14 cellular contexts compared by ENCODE assay signal in genomic region chr15:63583027-63583426, GRCh38. TPM values are rescaled to one million over a fixed set of nuclear protein-coding genes. Genes with fewer than 3 reads are reported as not detected.
DNase-seq lines count a peak whose midpoint lies in the region; ATAC-seq, FAIRE-seq and TF ChIP-seq lines count a peak whose summit lies in the region.
"Had no signal": no experiment of that assay in that cellular context is flagged by ENCODE, and none has a peak within 500 bp of the region (broad histone marks: within the 10 kb centered on the region; RNA-seq: fewer than 3 reads in every experiment).

No MANE protein-coding gene starts in this region.

- POLR2A ChIA-PET in A549 (lab: Yijun Ruan, JAX): no interaction called here
- POLR2A ChIA-PET in CD4-positive, alpha-beta T cell (lab: Charles Lee): interaction anchor here (1.7 kb wide), 1 partner anchor 16 kb away, joined by 6 read pairs; no protein-coding TSS in a partner anchor

- H3K27ac Mint-ChIP-seq in CD4-positive, alpha-beta T cell: peak overlapping the region; percentile 32

- H3K4me1 ChIP-seq in A549 (peaks cover 25% of the 10 kb centered on the region), foreskin keratinocyte (no peaks in the 10 kb centered on the region), esophagus muscularis mucosa (peaks cover 0 to 12% (median 11%) of the 10 kb centered on the region in 4 donors), testis (no peaks in the 10 kb centered on the region), upper lobe of right lung (no peaks in the 10 kb centered on the region)

- no peak for TF ChIP-seq EP300 in A549 (IDR thresholded peaks at IDR 0.05)
- no peak for TF ChIP-seq EP300 in esophagus muscularis mucosa (IDR thresholded peaks at IDR 0.05)

- H3K9me3 ChIP-seq in A549 (no peaks in the 10 kb centered on the region), esophagus muscularis mucosa (no peaks in the 10 kb centered on the region), testis (no peaks in the 10 kb centered on the region), upper lobe of right lung (no peaks in the 10 kb centered on the region)
- no peaks in the 10 kb centered on the region for H3K9me3 ChIP-seq in CD4-positive, alpha-beta T cell (ENCODE audit: control insufficient read depth, low read length)
- H3K9me3 ChIP-seq: left lung had no signal

- intact Hi-C loops in CD4-positive, alpha-beta T cell (cut with DNase I, micrococcal nuclease): loop anchor here in 1 of 2 experiments (5.0 kb wide), 1 partner anchor 116 kb away; no protein-coding TSS in a partner anchor
- intact Hi-C loops in esophagus muscularis mucosa (cut with DNase I) (no loop called here), testis (cut with DNase I; ENCODE audit: low total_unique reads) (no loop called here), upper lobe of right lung (cut with DNase I) (no loop called here)

- H3K27me3 Mint-ChIP-seq in CD4-positive, alpha-beta T cell: no peaks in the 10 kb centered on the region
- H3K27me3 Mint-ChIP-seq: activated naive CD8-positive, alpha-beta T cell treated with anti-CD3 and anti-CD28 coated beads, Interleukin-2, amount 10 ng/mL, durations not matched to agents 7 days and 5 days had no signal

- WGBS in A549 (ENCODE audit: missing lambda C conversion rate): 30% methylated on average over 1 of the region's 1 CpG
- 73% methylated on average over 1 of the region's 1 CpG for WGBS in esophagus muscularis mucosa
- WGBS in testis, 2 donors: 72 to 91% methylated on average over 1 of the region's 1 CpG

- H3K36me3 ChIP-seq in esophagus muscularis mucosa (peaks cover 0 to 42% (median 24%) of the 10 kb centered on the region in 4 donors), testis (ENCODE audit: low read depth, missing control alignments) (no peaks in the 10 kb centered on the region), upper lobe of right lung (peaks cover 42% of the 10 kb centered on the region)

- CTCF ChIA-PET in A549 (lab: Yijun Ruan, JAX): interaction anchor here (0.6 to 7.8 kb wide), 3 partner anchors 16 to 572 kb away, joined by 3 to 53 read pairs (median 4); partner anchors contain the start of gene FBXL22
- CTCF ChIA-PET in CD4-positive, alpha-beta T cell (lab: Charles Lee): interaction anchor here (1.3 kb wide), 1 partner anchor 117 kb away, joined by 3 read pairs; no protein-coding TSS in a partner anchor

- TF ChIP-seq CTCF in A549 (IDR thresholded peaks at IDR 0.05): no peak
- TF ChIP-seq CTCF in CD4-positive, alpha-beta T cell (IDR thresholded peaks at IDR 0.05): no peak
- no peak for TF ChIP-seq CTCF in foreskin keratinocyte (conservative IDR thresholded peaks at IDR 0.05)
- TF ChIP-seq CTCF in esophagus muscularis mucosa (IDR thresholded peaks at IDR 0.05): no peak
- no peak for TF ChIP-seq CTCF in testis (IDR thresholded peaks at IDR 0.05)
- TF ChIP-seq CTCF in upper lobe of right lung (IDR thresholded peaks at IDR 0.05): no peak

- H3K36me3 Mint-ChIP-seq in CD4-positive, alpha-beta T cell (ENCODE audit: low read depth): peaks cover 91% of the 10 kb centered on the region

- H3K27me3 ChIP-seq in CD4-positive, alpha-beta T cell (ENCODE audit: control insufficient read depth, insufficient read depth, low read length): no peaks in the 10 kb centered on the region
- H3K27me3 ChIP-seq in foreskin keratinocyte (no peaks in the 10 kb centered on the region), esophagus muscularis mucosa (no peaks in the 10 kb centered on the region), testis (no peaks in the 10 kb centered on the region), upper lobe of right lung (no peaks in the 10 kb centered on the region)
- H3K27me3 ChIP-seq: left lung had no signal

- FAIRE-seq in A549 (lab: Jason Lieb, UNC): no peak

- peak in 1 of 2 experiments; percentile 34 for DNase-seq in A549 (ENCODE audit: low read depth in 1 of 2, low spot score in 1 of 2)
- DNase-seq in CD4-positive, alpha-beta T cell: no peak
- peak; percentile 63 to 81 for DNase-seq in foreskin keratinocyte
- no peak for DNase-seq in NAMALWA (ENCODE audit: low spot score)
- DNase-seq in esophagus muscularis mucosa (ENCODE audit: extremely low spot score): no peak
- DNase-seq in testis: no peak
- DNase-seq in upper lobe of right lung: no peak
- DNase-seq: activated naive CD8-positive, alpha-beta T cell treated with anti-CD3 and anti-CD28 coated beads, Interleukin-2, amount 10 ng/mL, durations not matched to agents 7 days and 5 days; DMS79 treated with DMSO at 0.1 percent for 48 hours; left lung; NCI-H2029; PC-9; WERI-Rb-1 had no signal

- ATAC-seq in A549 (peak; percentile 38 to 54), SK-N-SH treated with all-trans-retinoic acid at 6 μM for 48 hours (peak; percentile 97), foreskin keratinocyte (peak; percentile 95), upper lobe of right lung (no peak)
- peak; percentile 24 for ATAC-seq in CD4-positive, alpha-beta T cell (ENCODE audit: poor library complexity)
- ATAC-seq: left lung had no signal

- TF ChIP-seq POLR2A in A549 (IDR thresholded peaks at IDR 0.05; ENCODE audit: low read length) (no peak), esophagus muscularis mucosa (IDR thresholded peaks at IDR 0.05; ENCODE audit: low read depth) (no peak), testis (IDR thresholded peaks at IDR 0.05) (no peak)

- H3K4me2 ChIP-seq in A549: no peak overlapping the region
- H3K4me2 ChIP-seq: PC-9 had no signal

- no peak overlapping the region for H3K27ac ChIP-seq in A549
- no peak overlapping the region for H3K27ac ChIP-seq in CD4-positive, alpha-beta T cell (ENCODE audit: low read depth, low read length)
- no peak overlapping the region for H3K27ac ChIP-seq in foreskin keratinocyte
- no peak overlapping the region for H3K27ac ChIP-seq in esophagus muscularis mucosa (replicated peaks in 1 of 4)
- H3K27ac ChIP-seq in testis: no peak overlapping the region
- no peak overlapping the region for H3K27ac ChIP-seq in upper lobe of right lung
- H3K27ac ChIP-seq: left lung, PC-9, WERI-Rb-1 had no signal

- H3K4me3 ChIP-seq in A549: no peak overlapping the region
- no peak overlapping the region for H3K4me3 ChIP-seq in esophagus muscularis mucosa
- no peak overlapping the region for H3K4me3 ChIP-seq in testis
- H3K4me3 ChIP-seq in upper lobe of right lung: no peak overlapping the region
- H3K4me3 ChIP-seq: left lung, PC-9 had no signal

- no peaks in the 10 kb centered on the region for H3K9me3 Mint-ChIP-seq in CD4-positive, alpha-beta T cell

- H3K4me1 Mint-ChIP-seq in CD4-positive, alpha-beta T cell (ENCODE audit: low read depth): peaks cover 25% of the 10 kb centered on the region

- no peak for TF ChIP-seq RAD21 in A549 (conservative IDR thresholded peaks at IDR 0.05 in 1 of 2, IDR thresholded peaks at IDR 0.05 in 1 of 2)

- no peak overlapping the region for H3K4me3 Mint-ChIP-seq in CD4-positive, alpha-beta T cell
- H3K4me3 Mint-ChIP-seq: activated naive CD8-positive, alpha-beta T cell treated with anti-CD3 and anti-CD28 coated beads, Interleukin-2, amount 10 ng/mL, durations not matched to agents 7 days and 5 days had no signal

TF ChIP-seq in A549, 52 proteins besides CTCF, POLR2A, EP300 and RAD21 (continues in another document):
- no peak for TF ChIP-seq RNF2 (IDR thresholded peaks at IDR 0.05; ENCODE audit: borderline replicate concordance, low read depth)
- TF ChIP-seq CHD2 (IDR thresholded peaks at IDR 0.05; ENCODE audit: low read length, partially characterized antibody): no peak
- TF ChIP-seq, protein P1, sequence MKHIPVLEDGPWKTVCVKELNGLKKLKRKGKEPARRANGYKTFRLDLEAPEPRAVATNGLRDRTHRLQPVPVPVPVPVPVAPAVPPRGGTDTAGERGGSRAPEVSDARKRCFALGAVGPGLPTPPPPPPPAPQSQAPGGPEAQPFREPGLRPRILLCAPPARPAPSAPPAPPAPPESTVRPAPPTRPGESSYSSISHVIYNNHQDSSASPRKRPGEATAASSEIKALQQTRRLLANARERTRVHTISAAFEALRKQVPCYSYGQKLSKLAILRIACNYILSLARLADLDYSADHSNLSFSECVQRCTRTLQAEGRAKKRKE (CRISPR knock-in tag; IDR thresholded peaks at IDR 0.05; ENCODE audit: low read depth): no peak
- no peak for TF ChIP-seq CBX8 (IDR thresholded peaks at IDR 0.05)
- no peak for TF ChIP-seq HOXA7 (CRISPR knock-in tag; IDR thresholded peaks at IDR 0.05)
- TF ChIP-seq MAZ (IDR thresholded peaks at IDR 0.05; ENCODE audit: borderline replicate concordance, low read depth, low read length): no peak

TF ChIP-seq in SK-N-SH treated with all-trans-retinoic acid at 6 μM for 48 hours, 23 proteins besides CTCF, POLR2A, EP300 and RAD21 (continues in another document):
- TF ChIP-seq CSDC2 (CRISPR knock-in tag; IDR thresholded peaks at IDR 0.05): no peak
- TF ChIP-seq ZC3H10 (CRISPR knock-in tag; IDR thresholded peaks at IDR 0.05): no peak

RNA-seq across cellular contexts. Expression of gene FBXL22, which starts 14.2 kb away (rescaled TPM):
- 0.09 and 0.18 TPM in 2 replicates for polyA plus RNA-seq in A549 (2011; rRNA removed)
- polyA plus RNA-seq in A549 (2012; cell fraction: cytosol; rRNA removed): 0.28 and 0.29 TPM in 2 replicates
- 0.41 and 0.49 TPM in 2 replicates for polyA plus RNA-seq in A549 (2012; cell fraction: nucleus; rRNA removed)
- polyA plus RNA-seq in A549 (2017; fragmentation: RNase III; extraction: RNeasy Plus Mini Kit Qiagen cat#74134 plus additional on column Dnase treatment): 0.13 to 0.23 TPM (median 0.18 TPM) in 3 replicates
- 0.33 and 0.78 TPM in 2 replicates for polyA minus RNA-seq in A549 (2011; rRNA and poly(A)+ RNA removed)
- total RNA-seq in CD4-positive, alpha-beta T cell: 1 to 10 TPM in 1 of 2 experiments, under 1 TPM in 1; 0.66 to 1.6 TPM
- total RNA-seq in foreskin keratinocyte: 0.03 and 0.21 TPM in 2 replicates
- polyA plus RNA-seq in foreskin keratinocyte: 0.07 and 0.13 TPM in 2 replicates
- 10 to 100 TPM; 14.4 to 81.6 (median 46.3) TPM for total RNA-seq in esophagus muscularis mucosa
- total RNA-seq in testis: 10 to 100 TPM; 11.6 to 14.3 TPM
- polyA plus RNA-seq in testis (ENCODE audit: insufficient read depth, low read depth, low replicate concordance): 3.2 TPM
- 0.98 TPM for total RNA-seq in upper lobe of right lung

Comparison
In these comparisons a context has a peak if more than half of its experiments do, and no peak if none do; other contexts are left out.
1. DNase-seq: peak in foreskin keratinocyte (2 of 2); none in CD4-positive, alpha-beta T cell (0 of 10), NAMALWA (single experiment), esophagus muscularis mucosa (single experiment), testis (single experiment) and upper lobe of right lung (single experiment).